Comparison of ENCODE assay signal across 8 cellular contexts in genomic region chr4:17811078-17811603, GRCh38. TPM values are rescaled to one million over a fixed set of nuclear protein-coding genes. Genes with fewer than 3 reads are reported as not detected.
DNase-seq lines count a peak whose midpoint lies in the region; ATAC-seq and FAIRE-seq lines count a peak whose summit lies in the region.

No MANE protein-coding gene starts in this region.

- H3K27me3 Mint-ChIP-seq in activated T-helper 2 cell treated with anti-CD3 and anti-CD28 coated beads, Interferon-gamma antibody, Interleukin-2, Interleukin-4, amounts not matched to agents 10 μg/mL and 5 μg/mL and 100 μg/mL, durations not matched to agents 14 hours and 24 hours and 36 hours (ENCODE audit: low read depth): no peaks in the 10 kb centered on the region

- H3K4me3 ChIP-seq in GM08714 (ENCODE audit: low read length) (peak overlapping the region; percentile 95), iPS-20b (ENCODE audit: low read length) (peak overlapping the region; percentile 99)

- H3K9ac ChIP-seq in iPS-20b (ENCODE audit: low read depth, low read length): peak overlapping the region; percentile 99

- peak; percentile 25 for ATAC-seq in GM21423 (IDR thresholded peaks at IDR 0.05; ENCODE audit: unreplicated experiment)
- ATAC-seq in HG03571 (IDR thresholded peaks at IDR 0.05; ENCODE audit: unreplicated experiment): peak; percentile 19
- peak; percentile 33 for ATAC-seq in stimulated activated naive CD8-positive, alpha-beta T cell treated with anti-CD3 and anti-CD28 coated beads, Interleukin-15, Interleukin-2, amounts not matched to agents 100 U/mL and 50 U/mL, for 24 hours

- peak overlapping the region; percentile 100 for H3K4me3 Mint-ChIP-seq in activated T-helper 2 cell treated with anti-CD3 and anti-CD28 coated beads, Interferon-gamma antibody, Interleukin-2, Interleukin-4, amounts not matched to agents 10 μg/mL and 5 μg/mL and 100 μg/mL, durations not matched to agents 14 hours and 24 hours and 36 hours (ENCODE audit: low read depth)

- FAIRE-seq in frontal cortex (lab: Jason Lieb, UNC): no peak

- peaks cover 70% of the 10 kb centered on the region for H3K36me3 Mint-ChIP-seq in activated T-helper 2 cell treated with anti-CD3 and anti-CD28 coated beads, Interferon-gamma antibody, Interleukin-2, Interleukin-4, amounts not matched to agents 10 μg/mL and 5 μg/mL and 100 μg/mL, durations not matched to agents 14 hours and 24 hours and 36 hours (ENCODE audit: low read depth)

- no peaks in the 10 kb centered on the region for H3K9me3 ChIP-seq in iPS-20b (ENCODE audit: insufficient read depth, low read depth, low read length)

- no peaks in the 10 kb centered on the region for H3K27me3 ChIP-seq in iPS-20b (ENCODE audit: insufficient read depth, low read length)

- DNase-seq in activated T-helper 2 cell treated with anti-CD3 and anti-CD28 coated beads, Interferon-gamma antibody, Interleukin-2, Interleukin-4, amounts not matched to agents 10 μg/mL and 5 μg/mL and 100 μg/mL, durations not matched to agents 14 hours and 24 hours and 36 hours (ENCODE audit: low spot score): no peak
- peak; percentile 49 for DNase-seq in stimulated activated naive CD8-positive, alpha-beta T cell treated with anti-CD3 and anti-CD28 coated beads, Interleukin-15, Interleukin-2, amounts not matched to agents 100 U/mL and 50 U/mL, for 24 hours
- no peak for DNase-seq in midbrain (lab: John Stamatoyannopoulos, UW)
- no peak for DNase-seq in frontal cortex (ENCODE audit: low spot score in 2 of 2)

- peak overlapping the region; percentile 100 for H3K27ac Mint-ChIP-seq in activated T-helper 2 cell treated with anti-CD3 and anti-CD28 coated beads, Interferon-gamma antibody, Interleukin-2, Interleukin-4, amounts not matched to agents 10 μg/mL and 5 μg/mL and 100 μg/mL, durations not matched to agents 14 hours and 24 hours and 36 hours

- peaks cover 57% of the 10 kb centered on the region for H3K4me1 Mint-ChIP-seq in activated T-helper 2 cell treated with anti-CD3 and anti-CD28 coated beads, Interferon-gamma antibody, Interleukin-2, Interleukin-4, amounts not matched to agents 10 μg/mL and 5 μg/mL and 100 μg/mL, durations not matched to agents 14 hours and 24 hours and 36 hours (ENCODE audit: low read depth)

- peak overlapping the region; percentile 9 for H3K27ac ChIP-seq in iPS-20b (ENCODE audit: low read length)

- peaks cover 18% of the 10 kb centered on the region for H3K4me1 ChIP-seq in iPS-20b (ENCODE audit: insufficient read depth, low read length)

- H3K9me3 Mint-ChIP-seq in activated T-helper 2 cell treated with anti-CD3 and anti-CD28 coated beads, Interferon-gamma antibody, Interleukin-2, Interleukin-4, amounts not matched to agents 10 μg/mL and 5 μg/mL and 100 μg/mL, durations not matched to agents 14 hours and 24 hours and 36 hours: no peaks in the 10 kb centered on the region

- intact Hi-C loops in activated T-helper 2 cell treated with anti-CD3 and anti-CD28 coated beads, Interferon-gamma antibody, Interleukin-2, Interleukin-4, amounts not matched to agents 10 μg/mL and 5 μg/mL and 100 μg/mL, durations not matched to agents 14 hours and 24 hours and 36 hours (cut with micrococcal nuclease): loop anchor here (2.0 to 10.0 kb wide), 5 partner anchors 144 to 1586 kb away; partner anchors contain the start of genes QDPR and TAPT1

- peaks cover 37% of the 10 kb centered on the region for H3K36me3 ChIP-seq in iPS-20b (ENCODE audit: insufficient read depth, low read depth, low read length)

RNA-seq across cellular contexts. Expression of gene NCAPG, which starts 0.4 kb away (rescaled TPM):
- 55.9 and 58.2 TPM in 2 replicates for total RNA-seq in activated T-helper 2 cell treated with anti-CD3 and anti-CD28 coated beads, Interferon-gamma antibody, Interleukin-2, Interleukin-4, amounts not matched to agents 10 μg/mL and 5 μg/mL and 100 μg/mL, durations not matched to agents 14 hours and 24 hours and 36 hours
- total RNA-seq in frontal cortex: 5.7 TPM

RNA-seq across cellular contexts. Expression of gene DCAF16, which starts 0.6 kb away (rescaled TPM):
- 41.1 and 41.7 TPM in 2 replicates for total RNA-seq in activated T-helper 2 cell treated with anti-CD3 and anti-CD28 coated beads, Interferon-gamma antibody, Interleukin-2, Interleukin-4, amounts not matched to agents 10 μg/mL and 5 μg/mL and 100 μg/mL, durations not matched to agents 14 hours and 24 hours and 36 hours
- total RNA-seq in frontal cortex: 35.1 TPM

RNA-seq across cellular contexts. Expression of gene FAM184B, which starts 29.7 kb away (rescaled TPM):
- total RNA-seq in activated T-helper 2 cell treated with anti-CD3 and anti-CD28 coated beads, Interferon-gamma antibody, Interleukin-2, Interleukin-4, amounts not matched to agents 10 μg/mL and 5 μg/mL and 100 μg/mL, durations not matched to agents 14 hours and 24 hours and 36 hours: not detected in 2 replicates
- total RNA-seq in frontal cortex: 5.3 TPM
